ENCODE assay signal across 11 cellular contexts in genomic region chr4:86441175-86441960, GRCh38.
DNase-seq lines count a peak whose midpoint lies in the region; ATAC-seq and TF ChIP-seq lines count a peak whose summit lies in the region.
"Had no signal": no experiment of that assay in that cellular context is flagged by ENCODE, and none has a peak within 500 bp of the region (broad histone marks: within the 10 kb centered on the region; RNA-seq: fewer than 3 reads in every experiment).

No MANE protein-coding gene starts in this region.

- H3K36me3 Mint-ChIP-seq in nephron (ENCODE audit: low read depth) (peaks cover 28% of the 10 kb centered on the region), endothelial cell (ENCODE audit: low read depth, unreplicated experiment) (peaks cover 3% of the 10 kb centered on the region)
- H3K36me3 Mint-ChIP-seq: activated naive CD4-positive, alpha-beta T cell treated with anti-CD3 and anti-CD28 coated beads, Interleukin-2, amount 50 U/mL, for 72 hours had no signal

- CTCF ChIA-PET in mammary epithelial cell (lab: Charles Lee; ENCODE audit: low non-redundant PET): no interaction called here

- ATAC-seq in GM19035 (IDR thresholded peaks at IDR 0.05; ENCODE audit: unreplicated experiment) (peak; percentile 70), HG03095 (IDR thresholded peaks at IDR 0.05; ENCODE audit: unreplicated experiment) (peak; percentile 64), HG03139 (IDR thresholded peaks at IDR 0.05; ENCODE audit: unreplicated experiment) (no peak)
- ATAC-seq: activated naive CD4-positive, alpha-beta T cell treated with anti-CD3 and anti-CD28 coated beads, Interleukin-2, amount 50 U/mL, for 72 hours had no signal

- no peak overlapping the region for H3K4me3 Mint-ChIP-seq in nephron
- no peak overlapping the region for H3K4me3 Mint-ChIP-seq in endothelial cell (ENCODE audit: unreplicated experiment)

- H3K9me3 Mint-ChIP-seq in nephron: peaks cover 14% of the 10 kb centered on the region
- peaks cover 4% of the 10 kb centered on the region for H3K9me3 Mint-ChIP-seq in endothelial cell (ENCODE audit: unreplicated experiment)

- H2AFZ ChIP-seq in mammary epithelial cell (ENCODE audit: low read depth, low read length): peak overlapping the region; percentile 25

- H3K79me2 ChIP-seq in mammary epithelial cell (ENCODE audit: insufficient read depth, low read length): no peaks in the 10 kb centered on the region

- no peaks in the 10 kb centered on the region for H3K9me3 ChIP-seq in mammary epithelial cell (replicated peaks; ENCODE audit: insufficient read depth, low read length)

- peaks cover 19% of the 10 kb centered on the region for H3K4me1 ChIP-seq in mammary epithelial cell (ENCODE audit: insufficient read depth, low read length)
- H3K4me1 ChIP-seq: right atrium auricular region had no signal

- H3K4me3 ChIP-seq in mammary epithelial cell (replicated peaks in 1 of 3; ENCODE audit: insufficient read depth in 1 of 3, low read depth in 2 of 3, low read length in 3 of 3): no peak overlapping the region
- H3K4me3 ChIP-seq: right atrium auricular region had no signal

- dilution Hi-C loops in mammary epithelial cell (cut with HindIII; ENCODE audit: low sequenced_read_pairs): no loop called here

- H3K36me3 ChIP-seq in mammary epithelial cell (ENCODE audit: insufficient read depth, low read length): no peaks in the 10 kb centered on the region
- H3K36me3 ChIP-seq: right atrium auricular region had no signal

- no peaks in the 10 kb centered on the region for H4K20me1 ChIP-seq in mammary epithelial cell (ENCODE audit: insufficient read depth, low read length)

- peak overlapping the region in 2 of 3 experiments; percentile 19 to 44 for H3K27ac Mint-ChIP-seq in nephron
- H3K27ac Mint-ChIP-seq in endothelial cell (ENCODE audit: unreplicated experiment): no peak overlapping the region
- H3K27ac Mint-ChIP-seq: activated naive CD4-positive, alpha-beta T cell treated with anti-CD3 and anti-CD28 coated beads, Interleukin-2, amount 50 U/mL, for 72 hours had no signal

- no peaks in the 10 kb centered on the region for H3K27me3 ChIP-seq in mammary epithelial cell (ENCODE audit: insufficient read depth, low read length)
- H3K27me3 ChIP-seq: right atrium auricular region had no signal

- H3K9ac ChIP-seq in mammary epithelial cell (ENCODE audit: insufficient read depth, low read length): peak overlapping the region; percentile 48

- H3K27ac ChIP-seq in mammary epithelial cell (ENCODE audit: insufficient read depth, low read depth, low read length): peak overlapping the region; percentile 86
- H3K27ac ChIP-seq: right atrium auricular region had no signal

- H3K27me3 Mint-ChIP-seq in nephron (ENCODE audit: low read depth) (no peaks in the 10 kb centered on the region), endothelial cell (ENCODE audit: unreplicated experiment) (no peaks in the 10 kb centered on the region)

- TF ChIP-seq CTCF in mammary epithelial cell (conservative IDR thresholded peaks at IDR 0.05 in 1 of 2, IDR thresholded peaks at IDR 0.05 in 1 of 2; ENCODE audit: extremely low read depth in 1 of 2, insufficient read depth in 1 of 2, low read depth in 1 of 2, low read length in 2 of 2) (no peak), nephron (IDR thresholded peaks at IDR 0.05; ENCODE audit: unreplicated experiment in 3 of 3) (no peak), endothelial cell (IDR thresholded peaks at IDR 0.05; ENCODE audit: unreplicated experiment) (no peak)

- no TSS peak for BruUV-seq in mammary epithelial cell (replicated peaks; lab: Mats Ljungman, UMichigan)

- in situ Hi-C loops in mammary epithelial cell (cut with MboI; ENCODE audit: low sequenced_read_pairs in 2 of 2): no loop called here

- DNase-seq in mammary epithelial cell: peak; percentile 76
- DNase-seq in endothelial cell (ENCODE audit: low spot score): no peak
- DNase-seq in OCI-M2 (lab: John Stamatoyannopoulos, UW; ENCODE audit: unreplicated experiment): no peak
- DNase-seq in activated effector memory CD4-positive, alpha-beta T cell treated with Interleukin-2 at 50 U/mL for 16 hours: no peak
- DNase-seq: stimulated activated naive CD4-positive, alpha-beta T cell treated with Interleukin-2 at 50 U/mL for 16 hours had no signal

- H3K4me2 ChIP-seq in mammary epithelial cell (ENCODE audit: insufficient read depth, low read depth, low read length): peak overlapping the region; percentile 45

- intact Hi-C loops in mammary epithelial cell (cut with micrococcal nuclease): loop anchor here (10.0 kb wide), 1 partner anchor 207 kb away; no protein-coding TSS in a partner anchor

- WGBS in mammary epithelial cell (ENCODE audit: low coverage, missing lambda C conversion rate): 21% methylated on average over 3 of the region's 3 CpGs

- H3K4me1 Mint-ChIP-seq in nephron: peaks cover 5% of the 10 kb centered on the region
- H3K4me1 Mint-ChIP-seq in endothelial cell (ENCODE audit: unreplicated experiment): peaks cover 3% of the 10 kb centered on the region
